22 cellular contexts compared by ENCODE assay signal in the genomic region with DNA sequence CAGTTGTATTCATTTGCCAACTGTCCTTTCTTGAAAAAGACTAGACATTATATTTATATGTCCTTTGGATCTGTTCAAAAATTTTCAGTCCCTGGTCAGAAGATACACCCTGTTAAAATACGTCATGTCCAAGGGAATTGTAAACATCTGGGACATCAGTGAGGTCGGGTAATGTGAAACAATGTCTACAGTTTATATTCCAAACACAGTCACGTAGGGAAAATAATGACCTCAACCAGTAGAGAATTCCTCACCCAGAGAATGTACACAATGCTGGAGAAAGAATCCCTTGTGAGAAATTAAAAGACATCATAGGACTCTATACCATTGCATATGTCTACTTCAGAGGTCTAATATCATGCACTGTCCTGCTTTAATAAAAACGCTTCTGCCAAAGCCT.
"Had no signal": no experiment of that assay in that cellular context is flagged by ENCODE, and none has a peak within 500 bp of the region (broad histone marks: within the 10 kb centered on the region; RNA-seq: fewer than 3 reads in every experiment).

No MANE protein-coding gene starts in this region.

- H3K27me3 ChIP-seq: gastrocnemius medialis, pancreas, stomach, transverse colon had no signal

- H3K9me3 ChIP-seq: gastrocnemius medialis, left ventricle myocardium inferior, pancreas, stomach, thoracic aorta, transverse colon had no signal

- H3K36me3 ChIP-seq: gastrocnemius medialis, left ventricle myocardium inferior, lower lobe of right lung, pancreas, stomach, thoracic aorta, transverse colon had no signal

- DNase-seq: cortex of kidney; dorsolateral prefrontal cortex; effector CD8-positive, alpha-beta T cell; gastrocnemius medialis; glutamatergic neuron; immature natural killer cell; kidney; left cardiac atrium; left ventricle myocardium inferior; lower lobe of right lung; mesendoderm; naive B cell; occipital lobe; pancreas; right cardiac atrium; small intestine; stimulated activated CD4-positive, alpha-beta T cell treated with anti-CD3 and anti-CD28 coated beads, Interleukin-12 subunit alpha, Interleukin-12 subunit beta, amount 100 ng/mL, for 4 hours; stimulated activated naive CD4-positive, alpha-beta T cell; stomach; substantia nigra; transverse colon had no signal

- H3K4me3 ChIP-seq: dorsolateral prefrontal cortex, gastrocnemius medialis, left ventricle myocardium inferior, lower lobe of right lung, pancreas, stomach, thoracic aorta, transverse colon had no signal

- H3K4me1 ChIP-seq: gastrocnemius medialis, lower lobe of right lung, stomach, transverse colon had no signal

- H3K27ac ChIP-seq: dorsolateral prefrontal cortex, gastrocnemius medialis, left ventricle myocardium inferior, lower lobe of right lung, pancreas, stomach, thoracic aorta, transverse colon had no signal

- ATAC-seq: gastrocnemius medialis, left cardiac atrium, lower lobe of right lung, pancreas, right cardiac atrium had no signal
